Comparison of ENCODE assay signal across 10 cellular contexts in genomic region chr9:124810513-124811355, GRCh38. TPM values are rescaled to one million over a fixed set of nuclear protein-coding genes. Genes with fewer than 3 reads are reported as not detected.
A peak's percentile ranks its signal among the peaks of the same experiment; 100 is the strongest.
DNase-seq lines count a peak whose midpoint lies in the region; ATAC-seq, FAIRE-seq and TF ChIP-seq lines count a peak whose summit lies in the region.
"Had no signal": no experiment of that assay in that cellular context is flagged by ENCODE, and none has a peak within 500 bp of the region (broad histone marks: within the 10 kb centered on the region; RNA-seq: fewer than 3 reads in every experiment).

No MANE protein-coding gene starts in this region.

- H3K9me3 ChIP-seq in cardiac muscle cell (ENCODE audit: low read depth), result no peaks in the 10 kb centered on the region
- no peaks in the 10 kb centered on the region for H3K9me3 ChIP-seq in psoas muscle
- no peaks in the 10 kb centered on the region for H3K9me3 ChIP-seq in kidney (ENCODE audit: control insufficient read depth in 1 of 2, low read length in 2 of 2)

- H3K36me3 ChIP-seq in cardiac muscle cell (no peaks in the 10 kb centered on the region), psoas muscle (ENCODE audit: insufficient read depth in 1 of 2, low read depth in 1 of 2) (no peaks in the 10 kb centered on the region), kidney (ENCODE audit: control insufficient read depth in 1 of 2, insufficient read depth in 2 of 2, low read length in 2 of 2) (no peaks in the 10 kb centered on the region)

- peak overlapping the region; percentile 96 for H3K27ac Mint-ChIP-seq in WTC11
- H3K27ac Mint-ChIP-seq in T-helper 2 cell treated with Interferon-gamma antibody and Interleukin-4, amounts not matched to agents 5 μg/mL and 100 μg/mL, for 36 hours, result no peak overlapping the region

- H3K36me3 Mint-ChIP-seq in WTC11, result no peaks in the 10 kb centered on the region
- no peaks in the 10 kb centered on the region for H3K36me3 Mint-ChIP-seq in T-helper 2 cell treated with Interferon-gamma antibody and Interleukin-4, amounts not matched to agents 5 μg/mL and 100 μg/mL, for 36 hours (ENCODE audit: low read depth)

- peaks cover 36% of the 10 kb centered on the region for H3K4me1 Mint-ChIP-seq in WTC11
- H3K4me1 Mint-ChIP-seq in T-helper 2 cell treated with Interferon-gamma antibody and Interleukin-4, amounts not matched to agents 5 μg/mL and 100 μg/mL, for 36 hours (ENCODE audit: low read depth), result no peaks in the 10 kb centered on the region

- H3K27ac ChIP-seq in cardiac muscle cell (peak overlapping the region; percentile 30), psoas muscle (peak overlapping the region; percentile 30), kidney (ENCODE audit: low read depth in 2 of 2, low read length in 2 of 2) (no peak overlapping the region)

- DNase-seq in GM03348 (ENCODE audit: low spot score) (peak; percentile 72), WTC11 (ENCODE audit: low spot score) (peak; percentile 75), cardiac muscle cell (ENCODE audit: low read depth in 1 of 2, low spot score in 1 of 2) (peak; percentile 60 to 74), psoas muscle (no peak), GM19239 (ENCODE audit: insufficient read length, low spot score) (no peak), kidney (no peak)
- DNase-seq in T-helper 2 cell treated with Interferon-gamma antibody and Interleukin-4, amounts not matched to agents 5 μg/mL and 100 μg/mL, for 36 hours (ENCODE audit: low spot score), result no peak
- DNase-seq: stimulated activated CD4-positive, alpha-beta T cell treated with anti-CD3 and anti-CD28 coated beads, Interleukin-2, amount 100 ng/mL, for 24 hours had no signal

- H3K4me3 ChIP-seq in cardiac muscle cell, result no peak overlapping the region
- H3K4me3 ChIP-seq in psoas muscle, result no peak overlapping the region
- H3K4me3 ChIP-seq in kidney (ENCODE audit: low read length in 2 of 2), result no peak overlapping the region

- no peak for FAIRE-seq in GM19239 (lab: Jason Lieb, UNC)
- FAIRE-seq in kidney (lab: Jason Lieb, UNC), result no peak
- FAIRE-seq: TTC549 had no signal

- CTCF ChIA-PET in WTC11 (lab: Charles Lee), result interaction anchor here (0.6 to 10.1 kb wide), 12 partner anchors 10 to 215 kb away, joined by 3 to 147 read pairs (median 4); partner anchors contain the start of genes ARPC5L, NR6A1, OLFML2A and RPL35

- POLR2A ChIA-PET in WTC11 (lab: Charles Lee), result interaction anchor here (0.5 to 1.3 kb wide), 6 partner anchors 28 to 977 kb away, joined by 3 to 6 read pairs (median 3); no protein-coding TSS in a partner anchor

- H3K9me3 Mint-ChIP-seq in WTC11, result no peaks in the 10 kb centered on the region
- no peaks in the 10 kb centered on the region for H3K9me3 Mint-ChIP-seq in T-helper 2 cell treated with Interferon-gamma antibody and Interleukin-4, amounts not matched to agents 5 μg/mL and 100 μg/mL, for 36 hours

- no peak overlapping the region for H3K4me3 Mint-ChIP-seq in WTC11
- H3K4me3 Mint-ChIP-seq in T-helper 2 cell treated with Interferon-gamma antibody and Interleukin-4, amounts not matched to agents 5 μg/mL and 100 μg/mL, for 36 hours, result no peak overlapping the region

- peak; percentile 95 for ATAC-seq in WTC11
- ATAC-seq in psoas muscle, result peak in 1 of 4 donors; percentile 21
- ATAC-seq in GM21447 (IDR thresholded peaks at IDR 0.05; ENCODE audit: unreplicated experiment), result no peak

- H3K9ac ChIP-seq in kidney (ENCODE audit: low read length in 2 of 2), result no peak overlapping the region

- intact Hi-C loops in psoas muscle (cut with DNase I), result no loop called here
- intact Hi-C loops in kidney (cut with DNase I), result no loop called here

- WGBS in psoas muscle, 3 donors, result 58 to 72% (median 64%) methylated on average over 14 of the region's 14 CpGs

- H3K27me3 Mint-ChIP-seq in WTC11 (ENCODE audit: low read depth), result no peaks in the 10 kb centered on the region
- no peaks in the 10 kb centered on the region for H3K27me3 Mint-ChIP-seq in T-helper 2 cell treated with Interferon-gamma antibody and Interleukin-4, amounts not matched to agents 5 μg/mL and 100 μg/mL, for 36 hours (ENCODE audit: low read depth)

- H3K27me3 ChIP-seq in cardiac muscle cell (no peaks in the 10 kb centered on the region), psoas muscle (ENCODE audit: insufficient read depth in 3 of 3, low read length in 2 of 3) (no peaks in the 10 kb centered on the region)

- H3K4me1 ChIP-seq in cardiac muscle cell (ENCODE audit: low read depth), result peaks cover 10% of the 10 kb centered on the region
- no peaks in the 10 kb centered on the region for H3K4me1 ChIP-seq in psoas muscle
- no peaks in the 10 kb centered on the region for H3K4me1 ChIP-seq in kidney (ENCODE audit: control insufficient read depth in 1 of 2, insufficient read depth in 1 of 2, low read depth in 1 of 2, low read length in 2 of 2)

- TF ChIP-seq CTCF in WTC11 (IDR thresholded peaks at IDR 0.05), result no peak
- no peak for TF ChIP-seq CTCF in cardiac muscle cell (IDR thresholded peaks at IDR 0.05; ENCODE audit: low read depth, low read length)
- no peak for TF ChIP-seq CTCF in psoas muscle (IDR thresholded peaks at IDR 0.05)
- no peak for TF ChIP-seq CTCF in kidney (IDR thresholded peaks at IDR 0.05; ENCODE audit: borderline replicate concordance, extremely low read depth, insufficient read depth)

TF ChIP-seq in WTC11, 78 proteins besides CTCF, POLR2A, EP300 and RAD21 (continues in another document):
- TF ChIP-seq, protein P1, sequence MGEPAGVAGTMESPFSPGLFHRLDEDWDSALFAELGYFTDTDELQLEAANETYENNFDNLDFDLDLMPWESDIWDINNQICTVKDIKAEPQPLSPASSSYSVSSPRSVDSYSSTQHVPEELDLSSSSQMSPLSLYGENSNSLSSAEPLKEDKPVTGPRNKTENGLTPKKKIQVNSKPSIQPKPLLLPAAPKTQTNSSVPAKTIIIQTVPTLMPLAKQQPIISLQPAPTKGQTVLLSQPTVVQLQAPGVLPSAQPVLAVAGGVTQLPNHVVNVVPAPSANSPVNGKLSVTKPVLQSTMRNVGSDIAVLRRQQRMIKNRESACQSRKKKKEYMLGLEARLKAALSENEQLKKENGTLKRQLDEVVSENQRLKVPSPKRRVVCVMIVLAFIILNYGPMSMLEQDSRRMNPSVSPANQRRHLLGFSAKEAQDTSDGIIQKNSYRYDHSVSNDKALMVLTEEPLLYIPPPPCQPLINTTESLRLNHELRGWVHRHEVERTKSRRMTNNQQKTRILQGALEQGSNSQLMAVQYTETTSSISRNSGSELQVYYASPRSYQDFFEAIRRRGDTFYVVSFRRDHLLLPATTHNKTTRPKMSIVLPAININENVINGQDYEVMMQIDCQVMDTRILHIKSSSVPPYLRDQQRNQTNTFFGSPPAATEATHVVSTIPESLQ (CRISPR knock-in tag; IDR thresholded peaks at IDR 0.05), result no peak
- TF ChIP-seq, protein P2, sequence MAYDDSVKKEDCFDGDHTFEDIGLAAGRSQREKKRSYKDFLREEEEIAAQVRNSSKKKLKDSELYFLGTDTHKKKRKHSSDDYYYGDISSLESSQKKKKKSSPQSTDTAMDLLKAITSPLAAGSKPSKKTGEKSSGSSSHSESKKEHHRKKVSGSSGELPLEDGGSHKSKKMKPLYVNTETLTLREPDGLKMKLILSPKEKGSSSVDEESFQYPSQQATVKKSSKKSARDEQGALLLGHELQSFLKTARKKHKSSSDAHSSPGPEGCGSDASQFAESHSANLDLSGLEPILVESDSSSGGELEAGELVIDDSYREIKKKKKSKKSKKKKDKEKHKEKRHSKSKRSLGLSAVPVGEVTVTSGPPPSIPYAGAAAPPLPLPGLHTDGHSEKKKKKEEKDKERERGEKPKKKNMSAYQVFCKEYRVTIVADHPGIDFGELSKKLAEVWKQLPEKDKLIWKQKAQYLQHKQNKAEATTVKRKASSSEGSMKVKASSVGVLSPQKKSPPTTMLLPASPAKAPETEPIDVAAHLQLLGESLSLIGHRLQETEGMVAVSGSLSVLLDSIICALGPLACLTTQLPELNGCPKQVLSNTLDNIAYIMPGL (CRISPR knock-in tag; IDR thresholded peaks at IDR 0.05), result no peak

RNA-seq across cellular contexts. Expression of gene OLFML2A, which starts 33.8 kb away (rescaled TPM):
- total RNA-seq in WTC11 (2021), result 6.7 to 11.6 TPM (median 11.2 TPM) in 3 replicates
- 4.7 and 10.7 TPM in 2 replicates for total RNA-seq in cardiac muscle cell
- 2.6 and 3.4 TPM in 2 replicates for polyA plus RNA-seq in cardiac muscle cell
- 10 to 100 TPM in 3 of 4 donors, 1 to 10 TPM in 1; 7.1 to 30.3 (median 13.2) TPM for total RNA-seq in psoas muscle
- polyA plus RNA-seq in psoas muscle, result 1 to 10 TPM; 3.0 to 5.1 (median 4.0) TPM
- 12.2 TPM for total RNA-seq in kidney
- 5.1 TPM for polyA plus RNA-seq in kidney (ENCODE audit: insufficient read depth, low read depth, low replicate concordance)

RNA-seq across cellular contexts. Expression of gene NR6A1, which starts 39.6 kb away (rescaled TPM):
- 164 to 222 TPM (median 218 TPM) in 3 replicates for total RNA-seq in WTC11 (2021)
- total RNA-seq in cardiac muscle cell, result 12.8 and 19.8 TPM in 2 replicates
- 3.2 and 5.8 TPM in 2 replicates for polyA plus RNA-seq in cardiac muscle cell
- total RNA-seq in psoas muscle, result 1 to 10 TPM in 3 of 4 donors, under 1 TPM in 1; 0.54 to 2.6 (median 1.6) TPM
- polyA plus RNA-seq in psoas muscle, result under 1 TPM; 0.32 to 0.70 (median 0.39) TPM
- 3.5 TPM for total RNA-seq in kidney
- polyA plus RNA-seq in kidney (ENCODE audit: insufficient read depth, low read depth, low replicate concordance), result 1.2 TPM

RNA-seq across cellular contexts. Expression of gene WDR38, which starts 42.5 kb away (rescaled TPM):
- total RNA-seq in WTC11 (2021), result not detected in 3 replicates
- total RNA-seq in cardiac muscle cell, result not detected in 2 replicates
- polyA plus RNA-seq in cardiac muscle cell, result not detected in 2 replicates
- not detected for total RNA-seq in psoas muscle
- polyA plus RNA-seq in psoas muscle, result under 1 TPM in 1 of 3 donors, not detected in 2; 0.05 TPM
- 0.31 TPM for total RNA-seq in kidney
- not detected for polyA plus RNA-seq in kidney (ENCODE audit: insufficient read depth, low read depth, low replicate concordance)

RNA-seq across cellular contexts. Expression of gene RPL35, which starts 51.0 kb away (rescaled TPM):
- 1,710 to 1,958 TPM (median 1,927 TPM) in 3 replicates for total RNA-seq in WTC11 (2021)
- total RNA-seq in cardiac muscle cell, result 2,527 and 2,996 TPM in 2 replicates
- 1,204 and 1,356 TPM in 2 replicates for polyA plus RNA-seq in cardiac muscle cell
- total RNA-seq in psoas muscle, result 1,000 to 10,000 TPM in 3 of 4 donors, 100 to 1,000 TPM in 1; 994 to 1,307 (median 1,134) TPM
- polyA plus RNA-seq in psoas muscle, result 1,000 to 10,000 TPM; 2,957 to 4,666 (median 2,999) TPM
- 910 TPM for total RNA-seq in kidney
- polyA plus RNA-seq in kidney (ENCODE audit: insufficient read depth, low read depth, low replicate concordance), result 2,355 TPM

RNA-seq across cellular contexts. Expression of gene ARPC5L, which starts 51.2 kb away (rescaled TPM):
- total RNA-seq in WTC11 (2021) (40.0 to 47.2 TPM (median 40.5 TPM) in 3 replicates), cardiac muscle cell (24.3 and 36.0 TPM in 2 replicates), psoas muscle (10 to 100 TPM; 32.3 to 54.9 (median 47.7) TPM), kidney (31.7 TPM)
- polyA plus RNA-seq in cardiac muscle cell (61.2 and 88.8 TPM in 2 replicates), psoas muscle (100 to 1,000 TPM in 1 of 3 donors, 10 to 100 TPM in 2; 47.0 to 165 (median 96.4) TPM), kidney (ENCODE audit: insufficient read depth, low read depth, low replicate concordance) (52.7 TPM)

Comparison
In these comparisons a context has a peak if more than half of its experiments do, and no peak if none do; other contexts are left out.
1. DNase-seq: peak in GM03348 (single experiment), WTC11 (single experiment) and cardiac muscle cell (2 of 2); none in psoas muscle (0 of 2), GM19239 (single experiment), kidney (single experiment) and T-helper 2 cell treated with Interferon-gamma antibody and Interleukin-4, amounts not matched to agents 5 μg/mL and 100 μg/mL, for 36 hours (single experiment).
2. H3K27ac ChIP-seq: peak in cardiac muscle cell (single experiment) and psoas muscle (single experiment); none in kidney (0 of 2).